21 cellular contexts compared by ENCODE assay signal in the genomic region with DNA sequence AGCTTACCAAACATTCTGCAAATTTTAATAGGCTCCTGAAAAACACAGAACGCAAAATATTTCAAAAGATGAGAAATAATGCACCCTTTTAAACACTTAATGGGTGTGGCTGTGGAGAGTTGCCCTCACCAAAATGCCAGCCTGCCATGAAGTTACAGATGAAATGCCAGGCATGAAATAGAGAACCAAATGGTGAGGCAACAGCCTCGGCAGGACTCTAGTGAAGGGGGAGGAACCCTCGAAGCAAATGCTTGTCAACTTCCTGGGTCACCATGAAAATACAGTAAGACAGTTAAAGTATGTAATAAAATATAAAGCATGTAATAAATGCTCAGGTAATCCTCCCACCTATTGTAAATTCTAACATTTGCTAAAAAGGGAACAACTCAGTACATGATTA. TPM values are rescaled to one million over a fixed set of nuclear protein-coding genes. Genes with fewer than 3 reads are reported as not detected.
DNase-seq lines count a peak whose midpoint lies in the region; ATAC-seq and TF ChIP-seq lines count a peak whose summit lies in the region.
"Had no signal": no experiment of that assay in that cellular context is flagged by ENCODE, and none has a peak within 500 bp of the region (broad histone marks: within the 10 kb centered on the region; RNA-seq: fewer than 3 reads in every experiment).

No MANE protein-coding gene starts in this region.

- TF ChIP-seq CTCF in WTC11 (IDR thresholded peaks at IDR 0.05): no peak

- H3K9me3 Mint-ChIP-seq in activated CD4-positive, alpha-beta T cell treated with anti-CD3 and anti-CD28 coated beads, Interleukin-2, amount 10 ng/mL, durations not matched to agents 24 days and 14 days: no peaks in the 10 kb centered on the region
- no peaks in the 10 kb centered on the region for H3K9me3 Mint-ChIP-seq in activated CD4-positive, alpha-beta T cell treated with anti-CD3 and anti-CD28 coated beads for 36 hours (ENCODE audit: low read depth)
- no peaks in the 10 kb centered on the region for H3K9me3 Mint-ChIP-seq in WTC11
- H3K9me3 Mint-ChIP-seq: activated CD8-positive, alpha-beta T cell treated with anti-CD3 and anti-CD28 coated beads for 36 hours; activated T-cell treated with anti-CD3 and anti-CD28 coated beads, Interleukin-2, amount 50 U/mL, for 24 hours; central memory CD8-positive, alpha-beta T cell had no signal

- peaks cover 35% of the 10 kb centered on the region for H3K4me1 Mint-ChIP-seq in activated CD4-positive, alpha-beta T cell treated with anti-CD3 and anti-CD28 coated beads, Interleukin-2, amount 10 ng/mL, durations not matched to agents 24 days and 14 days
- peaks cover 35% of the 10 kb centered on the region for H3K4me1 Mint-ChIP-seq in activated CD4-positive, alpha-beta T cell treated with anti-CD3 and anti-CD28 coated beads for 36 hours
- peaks cover 48% of the 10 kb centered on the region for H3K4me1 Mint-ChIP-seq in WTC11

- peak overlapping the region; percentile 5 for H3K27ac ChIP-seq in muscle layer of duodenum (ENCODE audit: low read length)
- no peak overlapping the region for H3K27ac ChIP-seq in effector memory CD4-positive, alpha-beta T cell (ENCODE audit: insufficient read depth, low read length, poor library complexity, severe bottlenecking)
- H3K27ac ChIP-seq: BLaER1, ovary, VCaP had no signal

- no peaks in the 10 kb centered on the region for H3K36me3 ChIP-seq in muscle layer of duodenum (ENCODE audit: control insufficient read depth in 1 of 2, insufficient read depth in 2 of 2, low read length in 2 of 2)
- H3K36me3 ChIP-seq in effector memory CD4-positive, alpha-beta T cell (ENCODE audit: control insufficient read depth, insufficient read depth, low read length): no peaks in the 10 kb centered on the region
- H3K36me3 ChIP-seq: BLaER1, ovary had no signal

- H3K27ac Mint-ChIP-seq in activated CD4-positive, alpha-beta T cell treated with anti-CD3 and anti-CD28 coated beads, Interleukin-2, amount 10 ng/mL, durations not matched to agents 24 days and 14 days: no peak overlapping the region
- H3K27ac Mint-ChIP-seq in activated CD4-positive, alpha-beta T cell treated with anti-CD3 and anti-CD28 coated beads for 36 hours: no peak overlapping the region
- peak overlapping the region; percentile 60 for H3K27ac Mint-ChIP-seq in WTC11
- H3K27ac Mint-ChIP-seq: activated CD8-positive, alpha-beta T cell treated with anti-CD3 and anti-CD28 coated beads for 36 hours; activated T-cell treated with anti-CD3 and anti-CD28 coated beads, Interleukin-2, amount 50 U/mL, for 24 hours had no signal

- H3K4me3 Mint-ChIP-seq in activated CD4-positive, alpha-beta T cell treated with anti-CD3 and anti-CD28 coated beads, Interleukin-2, amount 10 ng/mL, durations not matched to agents 24 days and 14 days: no peak overlapping the region
- no peak overlapping the region for H3K4me3 Mint-ChIP-seq in activated CD4-positive, alpha-beta T cell treated with anti-CD3 and anti-CD28 coated beads for 36 hours
- H3K4me3 Mint-ChIP-seq in WTC11: no peak overlapping the region
- H3K4me3 Mint-ChIP-seq: activated CD8-positive, alpha-beta T cell treated with anti-CD3 and anti-CD28 coated beads for 36 hours; activated T-cell treated with anti-CD3 and anti-CD28 coated beads, Interleukin-2, amount 50 U/mL, for 24 hours; central memory CD8-positive, alpha-beta T cell had no signal

- no peaks in the 10 kb centered on the region for H3K9me3 ChIP-seq in muscle layer of duodenum (ENCODE audit: control insufficient read depth in 1 of 2, low read length in 2 of 2)
- no peaks in the 10 kb centered on the region for H3K9me3 ChIP-seq in effector memory CD4-positive, alpha-beta T cell (ENCODE audit: control insufficient read depth, low read length)
- H3K9me3 ChIP-seq: ovary had no signal

- no peak for ATAC-seq in activated CD4-positive, alpha-beta T cell treated with anti-CD3 and anti-CD28 coated beads for 36 hours
- ATAC-seq in WTC11: no peak
- no peak for ATAC-seq in HG02678 (IDR thresholded peaks at IDR 0.05; ENCODE audit: unreplicated experiment)
- ATAC-seq: activated CD8-positive, alpha-beta T cell treated with anti-CD3 and anti-CD28 coated beads for 36 hours had no signal

- no peaks in the 10 kb centered on the region for H3K27me3 ChIP-seq in muscle layer of duodenum (ENCODE audit: low read depth, low read length)
- H3K27me3 ChIP-seq in effector memory CD4-positive, alpha-beta T cell (replicated peaks; ENCODE audit: control insufficient read depth, insufficient read depth, low read length, poor library complexity, severe bottlenecking): no peaks in the 10 kb centered on the region
- H3K27me3 ChIP-seq: BLaER1, ovary had no signal

- peaks cover 26% of the 10 kb centered on the region for H3K36me3 Mint-ChIP-seq in activated CD4-positive, alpha-beta T cell treated with anti-CD3 and anti-CD28 coated beads, Interleukin-2, amount 10 ng/mL, durations not matched to agents 24 days and 14 days (ENCODE audit: low read depth)
- H3K36me3 Mint-ChIP-seq in activated CD4-positive, alpha-beta T cell treated with anti-CD3 and anti-CD28 coated beads for 36 hours (ENCODE audit: low read depth): peaks cover 15% of the 10 kb centered on the region
- peaks cover 5% of the 10 kb centered on the region for H3K36me3 Mint-ChIP-seq in WTC11

- CTCF ChIA-PET in activated CD4-positive, alpha-beta T cell treated with anti-CD3 and anti-CD28 coated beads for 36 hours (lab: Charles Lee): interaction anchor here (0.7 to 0.8 kb wide), 2 partner anchors 19 to 152 kb away, joined by 3 read pairs; no protein-coding TSS in a partner anchor
- CTCF ChIA-PET in WTC11 (lab: Charles Lee): no interaction called here

- intact Hi-C loops in activated CD4-positive, alpha-beta T cell treated with anti-CD3 and anti-CD28 coated beads, Interleukin-2, amount 10 ng/mL, durations not matched to agents 24 days and 14 days (cut with micrococcal nuclease): no loop called here
- intact Hi-C loops in activated CD4-positive, alpha-beta T cell treated with anti-CD3 and anti-CD28 coated beads for 36 hours (cut with DNase I, micrococcal nuclease): no loop called here

- POLR2A ChIA-PET in activated CD4-positive, alpha-beta T cell treated with anti-CD3 and anti-CD28 coated beads for 36 hours (lab: Charles Lee): interaction anchor here (0.6 kb wide), 1 partner anchor 11 kb away, joined by 4 read pairs; no protein-coding TSS in a partner anchor
- POLR2A ChIA-PET in WTC11 (lab: Charles Lee): no interaction called here

- no peak overlapping the region for H3K4me3 ChIP-seq in muscle layer of duodenum (ENCODE audit: low read depth in 1 of 2, low read length in 2 of 2)
- H3K4me3 ChIP-seq in effector memory CD4-positive, alpha-beta T cell (ENCODE audit: insufficient read depth, low read depth, low read length, poor library complexity, severe bottlenecking): no peak overlapping the region
- H3K4me3 ChIP-seq: BLaER1, ovary had no signal

- peak; percentile 23 for DNase-seq in activated CD4-positive, alpha-beta T cell treated with anti-CD3 and anti-CD28 coated beads, Interleukin-2, amount 10 ng/mL, durations not matched to agents 24 days and 14 days
- no peak for DNase-seq in activated CD4-positive, alpha-beta T cell treated with anti-CD3 and anti-CD28 coated beads for 36 hours
- no peak for DNase-seq in WTC11 (ENCODE audit: low spot score)
- DNase-seq in NCI-H1092 (lab: John Stamatoyannopoulos, UW): no peak
- no peak for DNase-seq in 8988T
- DNase-seq in effector memory CD4-positive, alpha-beta T cell: no peak
- DNase-seq: activated CD8-positive, alpha-beta T cell treated with anti-CD3 and anti-CD28 coated beads for 36 hours; activated naive CD4-positive, alpha-beta T cell treated with anti-CD3 and anti-CD28 coated beads, Interleukin-2, amount 50 U/mL, for 16 hours; activated T-cell treated with anti-CD3 and anti-CD28 coated beads, Interleukin-2, amount 50 U/mL, for 24 hours; H7; NCI-H1930; ovary; stimulated activated CD4-positive, alpha-beta T cell treated with anti-CD3 and anti-CD28 coated beads, Interleukin-1b, Interleukin-23, amount 100 ng/mL, for 48 hours; stimulated activated naive CD4-positive, alpha-beta T cell; T-helper 1 cell; trophoblast cell had no signal

- H3K27me3 Mint-ChIP-seq in activated CD4-positive, alpha-beta T cell treated with anti-CD3 and anti-CD28 coated beads, Interleukin-2, amount 10 ng/mL, durations not matched to agents 24 days and 14 days: no peaks in the 10 kb centered on the region
- no peaks in the 10 kb centered on the region for H3K27me3 Mint-ChIP-seq in activated CD4-positive, alpha-beta T cell treated with anti-CD3 and anti-CD28 coated beads for 36 hours
- no peaks in the 10 kb centered on the region for H3K27me3 Mint-ChIP-seq in WTC11 (ENCODE audit: low read depth)
- H3K27me3 Mint-ChIP-seq: activated CD8-positive, alpha-beta T cell treated with anti-CD3 and anti-CD28 coated beads for 36 hours; activated T-cell treated with anti-CD3 and anti-CD28 coated beads, Interleukin-2, amount 50 U/mL, for 24 hours; central memory CD8-positive, alpha-beta T cell had no signal

- H3K4me1 ChIP-seq in muscle layer of duodenum (ENCODE audit: control insufficient read depth in 1 of 2, insufficient read depth in 2 of 2, low read length in 2 of 2): peaks cover 0 to 10% of the 10 kb centered on the region in 2 donors
- H3K4me1 ChIP-seq in effector memory CD4-positive, alpha-beta T cell (ENCODE audit: control insufficient read depth, insufficient read depth, low read length, poor library complexity, severe bottlenecking): peaks cover 14% of the 10 kb centered on the region

TF ChIP-seq in WTC11, 78 proteins besides CTCF, POLR2A, EP300 and RAD21 (continues in another document):
- TF ChIP-seq, protein P1, sequence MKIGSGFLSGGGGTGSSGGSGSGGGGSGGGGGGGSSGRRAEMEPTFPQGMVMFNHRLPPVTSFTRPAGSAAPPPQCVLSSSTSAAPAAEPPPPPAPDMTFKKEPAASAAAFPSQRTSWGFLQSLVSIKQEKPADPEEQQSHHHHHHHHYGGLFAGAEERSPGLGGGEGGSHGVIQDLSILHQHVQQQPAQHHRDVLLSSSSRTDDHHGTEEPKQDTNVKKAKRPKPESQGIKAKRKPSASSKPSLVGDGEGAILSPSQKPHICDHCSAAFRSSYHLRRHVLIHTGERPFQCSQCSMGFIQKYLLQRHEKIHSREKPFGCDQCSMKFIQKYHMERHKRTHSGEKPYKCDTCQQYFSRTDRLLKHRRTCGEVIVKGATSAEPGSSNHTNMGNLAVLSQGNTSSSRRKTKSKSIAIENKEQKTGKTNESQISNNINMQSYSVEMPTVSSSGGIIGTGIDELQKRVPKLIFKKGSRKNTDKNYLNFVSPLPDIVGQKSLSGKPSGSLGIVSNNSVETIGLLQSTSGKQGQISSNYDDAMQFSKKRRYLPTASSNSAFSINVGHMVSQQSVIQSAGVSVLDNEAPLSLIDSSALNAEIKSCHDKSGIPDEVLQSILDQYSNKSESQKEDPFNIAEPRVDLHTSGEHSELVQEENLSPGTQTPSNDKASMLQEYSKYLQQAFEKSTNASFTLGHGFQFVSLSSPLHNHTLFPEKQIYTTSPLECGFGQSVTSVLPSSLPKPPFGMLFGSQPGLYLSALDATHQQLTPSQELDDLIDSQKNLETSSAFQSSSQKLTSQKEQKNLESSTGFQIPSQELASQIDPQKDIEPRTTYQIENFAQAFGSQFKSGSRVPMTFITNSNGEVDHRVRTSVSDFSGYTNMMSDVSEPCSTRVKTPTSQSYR (CRISPR knock-in tag; IDR thresholded peaks at IDR 0.05): no peak

RNA-seq across cellular contexts. Expression of a gene that starts 24.1 kb away (rescaled TPM):
- total RNA-seq in activated CD4-positive, alpha-beta T cell treated with anti-CD3 and anti-CD28 coated beads, Interleukin-2, amount 10 ng/mL, durations not matched to agents 24 days and 14 days: 48.3 and 51.2 TPM in 2 replicates
- 10 to 100 TPM; 39.3 to 40.4 TPM for total RNA-seq in activated CD4-positive, alpha-beta T cell treated with anti-CD3 and anti-CD28 coated beads for 36 hours
- total RNA-seq in WTC11 (2021): 51.9 to 52.5 TPM (median 52.4 TPM) in 3 replicates
